Comparison of ENCODE assay signal across 20 cellular contexts in the genomic region with DNA sequence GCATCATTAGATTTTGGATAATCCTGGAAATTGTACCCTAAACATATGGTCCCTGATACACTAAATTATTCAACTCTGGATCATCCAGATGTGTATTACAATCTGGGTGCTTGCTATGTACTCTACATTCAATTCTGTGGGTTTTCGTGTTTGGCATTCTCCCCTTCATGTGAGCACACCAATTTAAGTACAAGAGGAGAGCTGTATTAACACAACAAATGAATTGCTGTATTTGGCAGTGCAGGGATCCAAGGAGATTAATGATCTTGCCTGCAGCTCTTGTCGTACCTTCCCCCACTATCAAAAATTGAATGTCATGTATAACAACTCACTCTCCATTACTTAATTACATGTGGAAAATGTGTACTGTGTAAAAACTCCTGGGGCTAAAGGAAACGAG.
"Had no signal": no experiment of that assay in that cellular context is flagged by ENCODE, and none has a peak within 500 bp of the region (broad histone marks: within the 10 kb centered on the region; RNA-seq: fewer than 3 reads in every experiment).

No MANE protein-coding gene starts in this region.

- H3K27ac ChIP-seq: tibial artery had no signal

- H3K9me3 ChIP-seq: tibial artery had no signal

- H3K27me3 ChIP-seq: tibial artery had no signal

- H3K4me3 ChIP-seq: tibial artery had no signal

- H3K4me1 ChIP-seq: tibial artery had no signal

- DNase-seq: activated CD4-positive, alpha-beta T cell treated with anti-CD3 and anti-CD28 coated beads, Interleukin-2, amount 50 U/mL, for 1 hour; activated CD8-positive, alpha-beta memory T cell treated with anti-CD3 and anti-CD28 coated beads, Interleukin-2, amount 50 U/mL, for 48 hours; activated effector memory CD4-positive, alpha-beta T cell treated with anti-CD3 and anti-CD28 coated beads, Interleukin-2, amount 50 U/mL, for 16 hours; activated naive CD4-positive, alpha-beta T cell treated with anti-CD3 and anti-CD28 coated beads, Interleukin-2, amount 50 U/mL, for 16 hours; activated T-cell treated with anti-CD3 and anti-CD28 coated beads, Interleukin-2, amount 50 U/mL, for 72 hours; aorta; cerebellar nuclear complex; cortex of kidney; erythroblast; foreskin melanocyte; glutamatergic neuron; hippocampal formation; islet precursor cell; midbrain; posterior cingulate gyrus; stimulated activated naive CD8-positive, alpha-beta T cell treated with anti-CD3 and anti-CD28 coated beads, Interleukin-15, Interleukin-2, amounts not matched to agents 100 U/mL and 50 U/mL, for 24 hours; substantia nigra; T1000; tibial artery had no signal

- FAIRE-seq: endometrium had no signal
